Comparison of ENCODE assay signal across 1 cellular context in genomic region chr2:3423492-3424170, GRCh38.
A peak's percentile ranks its signal among the peaks of the same experiment; 100 is the strongest.
TF ChIP-seq lines count a peak whose summit lies in the region.

No MANE protein-coding gene starts in this region.

TF ChIP-seq in H1, 55 proteins besides CTCF, POLR2A, EP300 and RAD21 (continued from another document):
- TF ChIP-seq TEAD4 (IDR thresholded peaks at IDR 0.05; ENCODE audit: low read depth, low read length) (peak; percentile 49; the same call in 1 of the 2 replicates), SIN3A (conservative IDR thresholded peaks at IDR 0.05 in 1 of 2, IDR thresholded peaks at IDR 0.05 in 1 of 2; ENCODE audit: low read depth in 1 of 2, low read length in 2 of 2) (no peak)
